In genomic region chr15:63219196-63219719, GRCh38 we compare ENCODE assay signal across 2 cellular contexts.
A peak's percentile ranks its signal among the peaks of the same experiment; 100 is the strongest.
TF ChIP-seq lines count a peak whose summit lies in the region.

No MANE protein-coding gene starts in this region.

TF ChIP-seq in liver, 16 proteins besides CTCF, POLR2A, EP300 and RAD21:
- peak; percentile 49 for TF ChIP-seq NR2F2 (IDR thresholded peaks at IDR 0.05)
- TF ChIP-seq RXRA (IDR thresholded peaks at IDR 0.05) = peak in 1 of 2 donors; percentile 15
- TF ChIP-seq YY1 (IDR thresholded peaks at IDR 0.05) = no peak
- TF ChIP-seq EGR1 (IDR thresholded peaks at IDR 0.05; ENCODE audit: low read depth in 2 of 2) = no peak
- no peak for TF ChIP-seq TAF1 (conservative IDR thresholded peaks at IDR 0.05)

TF ChIP-seq in HepG2, 621 proteins besides CTCF, POLR2A, EP300 and RAD21:
- TF ChIP-seq THAP9 (CRISPR knock-in tag; IDR thresholded peaks at IDR 0.05; ENCODE audit: borderline replicate concordance) (no peak), FOXO1 (CRISPR knock-in tag; IDR thresholded peaks at IDR 0.05) (no peak), ZNF296 (CRISPR knock-in tag; conservative IDR thresholded peaks at IDR 0.05) (no peak), SATB2 (CRISPR knock-in tag; IDR thresholded peaks at IDR 0.05) (no peak), ATAD3A (CRISPR knock-in tag; IDR thresholded peaks at IDR 0.05) (no peak), ZBTB21 (CRISPR knock-in tag; IDR thresholded peaks at IDR 0.05) (no peak), NFE2 (CRISPR knock-in tag; IDR thresholded peaks at IDR 0.05) (no peak), SIX4 (CRISPR knock-in tag; IDR thresholded peaks at IDR 0.05) (no peak)
- TF ChIP-seq, protein P1, sequence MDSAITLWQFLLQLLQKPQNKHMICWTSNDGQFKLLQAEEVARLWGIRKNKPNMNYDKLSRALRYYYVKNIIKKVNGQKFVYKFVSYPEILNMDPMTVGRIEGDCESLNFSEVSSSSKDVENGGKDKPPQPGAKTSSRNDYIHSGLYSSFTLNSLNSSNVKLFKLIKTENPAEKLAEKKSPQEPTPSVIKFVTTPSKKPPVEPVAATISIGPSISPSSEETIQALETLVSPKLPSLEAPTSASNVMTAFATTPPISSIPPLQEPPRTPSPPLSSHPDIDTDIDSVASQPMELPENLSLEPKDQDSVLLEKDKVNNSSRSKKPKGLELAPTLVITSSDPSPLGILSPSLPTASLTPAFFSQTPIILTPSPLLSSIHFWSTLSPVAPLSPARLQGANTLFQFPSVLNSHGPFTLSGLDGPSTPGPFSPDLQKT (CRISPR knock-in tag; IDR thresholded peaks at IDR 0.05; ENCODE audit: borderline replicate concordance) = no peak
TF ChIP-seq in HepG2: peak in this region for 0.
